In genomic region chr1:156860113-156860638, GRCh38 we compare ENCODE assay signal across 8 cellular contexts. TPM values are rescaled to one million over a fixed set of nuclear protein-coding genes. Genes with fewer than 3 reads are reported as not detected.
DNase-seq lines count a peak whose midpoint lies in the region; TF ChIP-seq lines count a peak whose summit lies in the region.

No MANE protein-coding gene starts in this region.

- CTCF ChIA-PET in GM10248 (lab: Yijun Ruan, JAX), result interaction anchor here (0.6 to 8.8 kb wide), 60 partner anchors 9 to 233 kb away, joined by 3 to 163 read pairs (median 6); partner anchors contain the start of genes CRABP2, ISG20L2, METTL25B and NES

- TF ChIP-seq CTCF in GM10248 (IDR thresholded peaks at IDR 0.05; ENCODE audit: control extremely low read depth, extremely low read depth, low read depth, missing control alignments), result peak; percentile 77
- peak; percentile 99 for TF ChIP-seq CTCF in WERI-Rb-1 (IDR thresholded peaks at IDR 0.05; ENCODE audit: low read depth, low read length)

- H3K36me3 ChIP-seq in MG63 (no peaks in the 10 kb centered on the region), WERI-Rb-1 (no peaks in the 10 kb centered on the region)

- peak; percentile 85 for DNase-seq in GM10248 (ENCODE audit: extremely low spot score)
- DNase-seq in MG63, result peak; percentile 46
- DNase-seq in WERI-Rb-1, result peak; percentile 84
- DNase-seq in central memory CD4-positive, alpha-beta T cell, result peak; percentile 38
- peak; percentile 36 for DNase-seq in kidney glomerular epithelial cell (lab: John Stamatoyannopoulos, UW)
- peak; percentile 67 to 71 for DNase-seq in stimulated activated CD4-positive, alpha-beta T cell treated with anti-CD3 and anti-CD28 coated beads, Interleukin-2, amount 100 ng/mL, for 24 hours
- no peak for DNase-seq in NCI-H2029 (lab: John Stamatoyannopoulos, UW)
- no peak for DNase-seq in NCI-H2107 (lab: John Stamatoyannopoulos, UW)

- POLR2A ChIA-PET in GM10248 (lab: Yijun Ruan, JAX), result interaction anchor here (0.6 to 1.2 kb wide), 3 partner anchors 62 to 134 kb away, joined by 3 to 6 read pairs (median 3); partner anchors contain the start of genes ISG20L2 and METTL25B

- H3K27me3 ChIP-seq in MG63 (peaks cover 32% of the 10 kb centered on the region), WERI-Rb-1 (ENCODE audit: insufficient read depth, low read depth, severe bottlenecking) (no peaks in the 10 kb centered on the region)

- H3K4me3 ChIP-seq in MG63, result peak overlapping the region; percentile 34
- peak overlapping the region; percentile 70 for H3K4me3 ChIP-seq in WERI-Rb-1 (ENCODE audit: low read depth, low read length)

- H3K27ac ChIP-seq in WERI-Rb-1, result peak overlapping the region; percentile 43

- H3K9me3 ChIP-seq in MG63 (no peaks in the 10 kb centered on the region), WERI-Rb-1 (ENCODE audit: severe bottlenecking) (no peaks in the 10 kb centered on the region)

RNA-seq across cellular contexts. Expression of gene NTRK1, which starts 0.5 kb away (rescaled TPM):
- total RNA-seq in MG63 (2014; rRNA removed; shearing (Covaris generic); ENCODE audit: low replicate concordance), result not detected in 2 replicates

RNA-seq across cellular contexts. Expression of gene INSRR, which starts 1.3 kb away (rescaled TPM):
- not detected in 2 replicates for total RNA-seq in MG63 (2014; rRNA removed; shearing (Covaris generic); ENCODE audit: low replicate concordance)

RNA-seq across cellular contexts. Expression of gene PEAR1, which starts 33.3 kb away (rescaled TPM):
- 0.46 TPM in 1 of 2 replicates, not detected in the other for total RNA-seq in MG63 (2014; rRNA removed; shearing (Covaris generic); ENCODE audit: low replicate concordance)

RNA-seq across cellular contexts. Expression of gene SH2D2A, which starts 43.5 kb away (rescaled TPM):
- not detected in 2 replicates for total RNA-seq in MG63 (2014; rRNA removed; shearing (Covaris generic); ENCODE audit: low replicate concordance)

Comparison
In these comparisons a context has a peak if more than half of its experiments do, and no peak if none do; other contexts are left out.
1. DNase-seq: peak in GM10248 (single experiment), MG63 (single experiment), WERI-Rb-1 (single experiment), central memory CD4-positive, alpha-beta T cell (single experiment), kidney glomerular epithelial cell (single experiment) and stimulated activated CD4-positive, alpha-beta T cell treated with anti-CD3 and anti-CD28 coated beads, Interleukin-2, amount 100 ng/mL, for 24 hours (2 of 2); none in NCI-H2029 (single experiment) and NCI-H2107 (single experiment).